27 cellular contexts compared by ENCODE assay signal in the genomic region with DNA sequence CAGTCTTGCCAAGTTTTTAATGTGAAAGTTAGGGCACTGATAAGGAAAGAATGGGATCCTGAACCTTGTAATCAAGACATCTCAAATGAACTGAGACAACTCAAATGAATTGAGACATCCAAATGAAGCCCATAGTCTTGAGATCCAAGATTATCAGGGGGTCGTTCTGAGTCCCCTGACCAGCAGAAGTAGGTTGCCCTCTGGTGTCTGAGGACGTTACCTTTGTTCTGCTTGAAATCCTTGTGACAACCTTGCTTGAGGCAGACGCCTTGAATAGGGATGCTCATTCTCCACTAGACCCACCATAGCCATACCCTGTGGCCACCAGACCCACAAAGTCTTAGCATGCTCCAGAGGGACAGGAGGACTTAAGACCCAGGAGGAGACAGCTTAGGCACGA. TPM values are rescaled to one million over a fixed set of nuclear protein-coding genes. Genes with fewer than 3 reads are reported as not detected.
DNase-seq lines count a peak whose midpoint lies in the region; ATAC-seq, FAIRE-seq and TF ChIP-seq lines count a peak whose summit lies in the region.
"Had no signal": no experiment of that assay in that cellular context is flagged by ENCODE, and none has a peak within 500 bp of the region (broad histone marks: within the 10 kb centered on the region; RNA-seq: fewer than 3 reads in every experiment).

No MANE protein-coding gene starts in this region.

- peak in 1 of 2 experiments; percentile 66; a peak in 2 of 4 replicates for TF ChIP-seq RAD21 in K562 (CRISPR knock-in tag; conservative IDR thresholded peaks at IDR 0.05 in 1 of 2, IDR thresholded peaks at IDR 0.05 in 1 of 2)

- no peaks in the 10 kb centered on the region for H3F3A ChIP-seq in Loucy (ENCODE audit: low read depth)

- peak; percentile 23 for FAIRE-seq in K562 (lab: Jason Lieb, UNC)
- FAIRE-seq: endometrium, HTR-8/SVneo, RCC 7860, small intestine had no signal

- no peak for TF ChIP-seq EP300 in K562 (IDR thresholded peaks at IDR 0.05; ENCODE audit: low read length)

- intact Hi-C loops in K562 (cut with micrococcal nuclease) = loop anchor here (1.0 kb wide), 1 partner anchor 101 kb away; the partner anchor contains the start of gene KIFC1

- no peak overlapping the region for H3K27ac ChIP-seq in K562 (ENCODE audit: extremely low read depth, low read depth, low read length)
- H3K27ac ChIP-seq: colonic mucosa, SK-N-MC, VCaP had no signal

- BruUV-seq in K562 (replicated peaks; lab: Mats Ljungman, UMichigan) = no TSS peak

- H3K9ac ChIP-seq in Loucy (ENCODE audit: low read depth, low read length, poor library complexity, severe bottlenecking) (no peak overlapping the region), K562 (ENCODE audit: insufficient read depth in 1 of 2, low read depth in 2 of 2, low read length in 2 of 2) (no peak overlapping the region)

- in situ Hi-C loops in K562 (cut with MboI) = no loop called here

- H3K9me3 ChIP-seq in Loucy (ENCODE audit: insufficient read depth, low read depth, low read length) (no peaks in the 10 kb centered on the region), K562 (replicated peaks; ENCODE audit: control insufficient read depth, insufficient read depth, low read depth, low read length) (no peaks in the 10 kb centered on the region)
- H3K9me3 ChIP-seq: colonic mucosa had no signal

- H3K4me2 ChIP-seq in Loucy (ENCODE audit: low read depth, low read length, poor library complexity, severe bottlenecking) (peak overlapping the region; percentile 54), K562 (ENCODE audit: insufficient read depth, low read length) (no peak overlapping the region)

- no peak overlapping the region for H3K27ac Mint-ChIP-seq in osteocyte (ENCODE audit: unreplicated experiment)
- H3K27ac Mint-ChIP-seq: memory B cell; stimulated activated memory B cell treated with anti-CD40 and anti-IgM and Interleukin-4, amounts not matched to agents 10 μg/mL and 1 μg/mL and 100 μg/mL, for 72 hours had no signal

- H3K4me3 ChIP-seq in GM12865 (ENCODE audit: low read depth, low read length) (no peak overlapping the region), Loucy (ENCODE audit: low read length, poor library complexity, severe bottlenecking) (no peak overlapping the region), K562 (no peak overlapping the region)
- H3K4me3 ChIP-seq: colonic mucosa, SK-N-MC had no signal

- peaks cover 3% of the 10 kb centered on the region for H3K4me1 Mint-ChIP-seq in osteocyte (ENCODE audit: unreplicated experiment)
- H3K4me1 Mint-ChIP-seq: memory B cell had no signal

- ATAC-seq in K562 = peak; percentile 65
- ATAC-seq: stimulated activated memory B cell treated with anti-CD40 and anti-IgM and Interleukin-4, amounts not matched to agents 10 μg/mL and 1 μg/mL and 100 μg/mL, for 72 hours had no signal

- TF ChIP-seq POLR2A in K562 (conservative IDR thresholded peaks at IDR 0.05) = no peak

- CTCF ChIA-PET in K562 (lab: Yijun Ruan, JAX; ENCODE audit: low intra/inter-chr PET ratio) = interaction anchor here (0.8 kb wide), 1 partner anchor 605 kb away, joined by 3 read pairs; no protein-coding TSS in a partner anchor

- no peaks in the 10 kb centered on the region for H3K9me1 ChIP-seq in K562 (ENCODE audit: control insufficient read depth, insufficient read depth, low read length)

- H3K4me1 ChIP-seq in Loucy (ENCODE audit: insufficient read depth, low read length, poor library complexity, severe bottlenecking) (peaks cover 9% of the 10 kb centered on the region), K562 (replicated peaks in 1 of 2; ENCODE audit: control insufficient read depth in 2 of 2, insufficient read depth in 2 of 2, low read length in 2 of 2) (peaks cover 7 to 18% of the 10 kb centered on the region in 2 experiments; a peak in 4 of 5 replicates)
- H3K4me1 ChIP-seq: colonic mucosa had no signal

- H3K79me2 ChIP-seq in Loucy (ENCODE audit: insufficient read depth, low read length) (no peaks in the 10 kb centered on the region), K562 (ENCODE audit: control insufficient read depth, insufficient read depth, low read length) (no peaks in the 10 kb centered on the region)

- H3K9me2 ChIP-seq in Loucy (replicated peaks; ENCODE audit: low read depth, low read length) = no peaks in the 10 kb centered on the region

- no peaks in the 10 kb centered on the region for H3K9me3 Mint-ChIP-seq in osteocyte (ENCODE audit: unreplicated experiment)
- H3K9me3 Mint-ChIP-seq: memory B cell; stimulated activated memory B cell treated with anti-CD40 and anti-IgM and Interleukin-4, amounts not matched to agents 10 μg/mL and 1 μg/mL and 100 μg/mL, for 72 hours had no signal

- WGBS in K562 (ENCODE audit: insufficient coverage, low coverage, missing lambda C conversion rate) = 6% methylated on average over 4 of the region's 4 CpGs

- H3K36me3 ChIP-seq in Loucy (ENCODE audit: insufficient read depth, low read length) (no peaks in the 10 kb centered on the region), K562 (ENCODE audit: control insufficient read depth, insufficient read depth, low read length) (no peaks in the 10 kb centered on the region)
- H3K36me3 ChIP-seq: colonic mucosa had no signal

- POLR2A ChIA-PET in K562 (lab: Yijun Ruan, JAX) = interaction anchor here (0.8 to 1.3 kb wide), 2 partner anchors 10 to 11 kb away, joined by 3 to 4 read pairs; no protein-coding TSS in a partner anchor

- H3K27me3 Mint-ChIP-seq in osteocyte (ENCODE audit: unreplicated experiment) = peaks cover 35% of the 10 kb centered on the region

- H4K20me1 ChIP-seq in Loucy (ENCODE audit: insufficient read depth, low read length, poor library complexity, severe bottlenecking) = no peaks in the 10 kb centered on the region
- no peaks in the 10 kb centered on the region for H4K20me1 ChIP-seq in K562 (replicated peaks; ENCODE audit: control insufficient read depth, insufficient read depth, low read length)

- no peaks in the 10 kb centered on the region for H3K27me3 ChIP-seq in Loucy (ENCODE audit: insufficient read depth, low read length, poor library complexity, severe bottlenecking)
- no peaks in the 10 kb centered on the region for H3K27me3 ChIP-seq in K562 (ENCODE audit: control insufficient read depth in 2 of 2, insufficient read depth in 2 of 2, low read length in 2 of 2)
- H3K27me3 ChIP-seq: colonic mucosa had no signal

- H3K36me3 Mint-ChIP-seq in osteocyte (ENCODE audit: unreplicated experiment) = no peaks in the 10 kb centered on the region
- H3K36me3 Mint-ChIP-seq: memory B cell; stimulated activated memory B cell treated with anti-CD40 and anti-IgM and Interleukin-4, amounts not matched to agents 10 μg/mL and 1 μg/mL and 100 μg/mL, for 72 hours had no signal

- H3K4me3 Mint-ChIP-seq in osteocyte (ENCODE audit: unreplicated experiment) = no peak overlapping the region
- H3K4me3 Mint-ChIP-seq: memory B cell; stimulated activated memory B cell treated with anti-CD40 and anti-IgM and Interleukin-4, amounts not matched to agents 10 μg/mL and 1 μg/mL and 100 μg/mL, for 72 hours had no signal

- peak; percentile 3 for TF ChIP-seq CTCF in GM12865 (IDR thresholded peaks at IDR 0.05; ENCODE audit: insufficient read depth, low read depth, low read length, missing control alignments)
- TF ChIP-seq CTCF in Loucy (conservative IDR thresholded peaks at IDR 0.05; ENCODE audit: low read length) = peak; percentile 60
- peak; percentile 33 to 47 (median 44); a peak in 3 of 6 replicates for TF ChIP-seq CTCF in K562 (IDR thresholded peaks at IDR 0.05 in 2 of 3, conservative IDR thresholded peaks at IDR 0.05 in 1 of 3; ENCODE audit: insufficient read depth in 2 of 3, low read depth in 1 of 3, low read length in 3 of 3)
- peak; percentile 8 for TF ChIP-seq CTCF in osteocyte (IDR thresholded peaks at IDR 0.05)

- no peak overlapping the region for H2AFZ ChIP-seq in Loucy (ENCODE audit: low read length)
- peak overlapping the region; percentile 30; the same call in 1 of the 2 replicates for H2AFZ ChIP-seq in K562 (ENCODE audit: low read depth, low read length)

- peak; percentile 21 for DNase-seq in GM12865 (ENCODE audit: low read depth)
- peak in 2 of 4 experiments; percentile 25 to 39 for DNase-seq in K562 (ENCODE audit: extremely low read depth in 1 of 4, low spot score in 3 of 4)
- no peak for DNase-seq in osteocyte (ENCODE audit: extremely low spot score, unreplicated experiment)
- DNase-seq in UCSD-AML1 (lab: John Stamatoyannopoulos, UW; ENCODE audit: unreplicated experiment) = no peak
- no peak for DNase-seq in COLO668 (lab: John Stamatoyannopoulos, UW; ENCODE audit: unreplicated experiment)
- no peak for DNase-seq in dedifferentiated amniotic fluid mesenchymal stem cell (ENCODE audit: extremely low spot score)
- DNase-seq: activated CD4-positive, alpha-beta T cell treated with anti-CD3 and anti-CD28 coated beads, Interleukin-2, amount 50 U/mL, for 1 hour; activated CD8-positive, alpha-beta memory T cell treated with anti-CD3 and anti-CD28 coated beads, Interleukin-2, amount 50 U/mL, for 4 hours; activated effector memory CD4-positive, alpha-beta T cell treated with anti-CD3 and anti-CD28 coated beads, Interleukin-2, amount 50 U/mL, for 16 hours; AML-193; colonic mucosa; Kasumi-1; NCI-H1092; NCI-H2029; NCI-H226; NCI-H774; small intestine; stimulated activated CD4-positive, alpha-beta T cell treated with anti-CD3 and anti-CD28 coated beads, Interleukin-2, amount 100 ng/mL, for 24 hours; T-helper 2 cell had no signal

TF ChIP-seq in K562, 482 proteins besides CTCF, POLR2A, EP300 and RAD21:
- TF ChIP-seq SMC3 (conservative IDR thresholded peaks at IDR 0.05; ENCODE audit: insufficient read depth, low read depth, low read length) = 0 out of 2 replicates have a peak, but pooled peaks have one; percentile 22
- no peak for TF ChIP-seq CC2D1A (IDR thresholded peaks at IDR 0.05)

RNA-seq across cellular contexts. Expression of gene ZBTB9, which starts 37.7 kb away (rescaled TPM):
- total RNA-seq in K562 (2011; cell fraction: chromatin; rRNA removed; ENCODE audit: low replicate concordance) = 14.2 and 31.6 TPM in 2 replicates
- total RNA-seq in K562 (2011; cell fraction: nucleolus; rRNA removed) = 23.9 and 26.3 TPM in 2 replicates
- 14.0 and 19.2 TPM in 2 replicates for total RNA-seq in K562 (2011; cell fraction: nucleoplasm; rRNA removed)
- 10.4 and 15.0 TPM in 2 replicates for total RNA-seq in K562 (2014; rRNA removed)
- total RNA-seq in K562 (2014; rRNA removed; fragmentation: Illumina TruSeq; extraction: Trizol) = 10.3 and 10.4 TPM in 2 replicates
- total RNA-seq in K562 (2015; rRNA removed; fragmentation: Illumina TruSeq; extraction: Trizol) = 12.7 and 13.1 TPM in 2 replicates
- 15.9 and 17.3 TPM in 2 replicates for total RNA-seq in K562 (2021)
- polyA plus RNA-seq in K562 (2011; rRNA removed) = 10.5 and 11.1 TPM in 2 replicates
- 7.8 and 10.3 TPM in 2 replicates for polyA plus RNA-seq in K562 (2011; cell fraction: cytosol; rRNA removed)
- 13.6 and 18.1 TPM in 2 replicates for polyA plus RNA-seq in K562 (2011; cell fraction: nucleus; rRNA removed)
- polyA plus RNA-seq in K562 (2012) = 12.2 and 14.5 TPM in 2 replicates
- polyA plus RNA-seq in K562 (2014; fragmentation: Illumina TruSeq; extraction: Trizol) = 16.3 and 19.5 TPM in 2 replicates
- 1 to 10 TPM; 1.9 to 2.5 TPM for polyA plus RNA-seq in K562 (2014; fragmentation: Nextera tagmentation; extraction: Ambion mirVana)
- polyA plus RNA-seq in K562 (2014; rRNA removed) = 6.9 and 11.9 TPM in 2 replicates
- 11.3 and 13.1 TPM in 2 replicates for polyA minus RNA-seq in K562 (2011; rRNA and poly(A)+ RNA removed)
- polyA minus RNA-seq in K562 (2011; cell fraction: cytosol; rRNA and poly(A)+ RNA removed) = 11.1 and 15.7 TPM in 2 replicates
- polyA minus RNA-seq in K562 (2011; cell fraction: nucleus; rRNA and poly(A)+ RNA removed) = 6.6 and 10.3 TPM in 2 replicates
- 7.0 and 7.5 TPM in 2 replicates for total RNA-seq in osteocyte

Comparison
In these comparisons a context has a peak if more than half of its experiments do, and no peak if none do; other contexts are left out.
1. CTCF ChIP-seq: peak in every context shown above with its lines; median percentile 60 in Loucy; 44 in K562; 8 in osteocyte; 3 in GM12865.